In the genomic region with DNA sequence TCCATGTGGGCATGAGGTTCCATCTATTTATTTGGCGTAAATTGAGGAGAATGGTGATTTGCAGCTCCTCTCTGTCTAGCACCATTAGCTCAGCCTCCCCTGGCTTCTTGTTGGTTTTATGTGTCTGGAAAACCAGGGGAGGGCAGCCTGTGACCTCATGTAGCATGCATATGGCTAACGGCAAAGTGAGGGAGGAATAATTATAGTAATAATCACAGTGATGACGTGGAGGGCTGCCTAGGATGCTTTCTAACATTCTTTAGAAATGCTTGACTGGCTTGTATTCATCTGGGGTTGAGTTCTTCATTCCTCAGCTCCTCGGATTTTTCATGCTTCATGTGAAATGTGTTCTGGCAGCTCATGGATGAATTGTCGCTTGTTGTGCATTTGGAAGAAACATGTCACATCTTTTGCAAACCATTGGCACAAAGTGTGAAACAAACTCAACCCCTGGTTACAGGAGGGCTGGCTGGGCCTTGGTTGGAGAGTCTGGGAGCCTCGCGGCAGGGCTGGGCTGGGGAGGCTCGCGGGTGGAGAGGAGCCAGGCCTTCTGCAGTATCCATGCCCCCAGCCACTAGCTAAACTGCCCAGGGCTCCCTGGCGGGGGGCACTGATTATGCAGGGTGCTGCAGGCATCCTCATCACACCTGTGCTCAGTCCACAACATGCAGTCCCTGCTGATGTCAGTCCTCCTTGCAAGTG, we compare ENCODE assay signal across 16 cellular contexts.
DNase-seq lines count a peak whose midpoint lies in the region; FAIRE-seq and TF ChIP-seq lines count a peak whose summit lies in the region.
"Had no signal": no experiment of that assay in that cellular context is flagged by ENCODE, and none has a peak within 500 bp of the region (broad histone marks: within the 10 kb centered on the region; RNA-seq: fewer than 3 reads in every experiment).

No MANE protein-coding gene starts in this region.

- DNase-seq in AG04449 (ENCODE audit: low read depth, low spot score), result peak; percentile 89
- peak in 1 of 2 experiments; percentile 30 for DNase-seq in HL-60 (ENCODE audit: low read depth in 1 of 2, low spot score in 1 of 2)
- peak; percentile 64 for DNase-seq in choroid plexus epithelial cell (ENCODE audit: low read depth)
- peak; percentile 90 for DNase-seq in kidney tubule cell (ENCODE audit: low spot score)
- DNase-seq in germinal center (ENCODE audit: low spot score), result no peak
- DNase-seq in medulla oblongata (ENCODE audit: extremely low spot score), result no peak
- no peak for DNase-seq in HTR-8/SVneo (ENCODE audit: insufficient read length, low spot score)
- DNase-seq in SW 1271 (lab: John Stamatoyannopoulos, UW), result no peak
- DNase-seq: HCEC 1CT, lower lobe of right lung, NCI-H1105 treated with DMSO at 0.1 percent for 48 hours, NCI-H748 treated with DMSO at 0.1 percent for 48 hours, SIG-M5 had no signal

- TF ChIP-seq CTCF in AG04449 (IDR thresholded peaks at IDR 0.05; ENCODE audit: insufficient read depth, low read length, missing control alignments) (peak; percentile 0), HL-60 (IDR thresholded peaks at IDR 0.05; ENCODE audit: insufficient read depth, low read length) (no peak), choroid plexus epithelial cell (conservative IDR thresholded peaks at IDR 0.05; ENCODE audit: low read depth, low read length) (no peak)

- CTCF ChIA-PET in AG04449 (lab: Yijun Ruan, JAX), result interaction anchor here (1.2 to 7.7 kb wide), 6 partner anchors 9 to 94 kb away, joined by 3 to 69 read pairs (median 8); no protein-coding TSS in a partner anchor

- FAIRE-seq in HTR-8/SVneo (lab: Jason Lieb, UNC), result no peak
- FAIRE-seq: G401.6, TTC549, urothelium cell line had no signal

- peak overlapping the region; percentile 90 for H3K27ac ChIP-seq in HL-60 (replicated peaks)
- H3K27ac ChIP-seq: lower lobe of right lung had no signal

- POLR2A ChIA-PET in AG04449 (lab: Yijun Ruan, JAX), result interaction anchor here (0.8 kb wide), 1 partner anchor 23 kb away, joined by 5 read pairs; no protein-coding TSS in a partner anchor

- H3K27me3 ChIP-seq in HL-60 (ENCODE audit: insufficient read depth, poor library complexity, severe bottlenecking), result no peaks in the 10 kb centered on the region

- no peak overlapping the region for H3K4me3 ChIP-seq in AG04449 (ENCODE audit: low read depth, low read length)
- H3K4me3 ChIP-seq in HL-60 (replicated peaks; ENCODE audit: insufficient read depth, low read length), result no peak overlapping the region
- no peak overlapping the region for H3K4me3 ChIP-seq in choroid plexus epithelial cell (ENCODE audit: low read depth, low read length)
- H3K4me3 ChIP-seq: lower lobe of right lung had no signal

Comparison
In these comparisons a context has a peak if more than half of its experiments do, and no peak if none do; other contexts are left out.
1. DNase-seq: peak in AG04449 (single experiment), choroid plexus epithelial cell (single experiment) and kidney tubule cell (single experiment); none in germinal center (single experiment), medulla oblongata (single experiment), HTR-8/SVneo (single experiment) and SW 1271 (0 of 2).